ENCODE assay signal across 1 cellular context in the genomic region with DNA sequence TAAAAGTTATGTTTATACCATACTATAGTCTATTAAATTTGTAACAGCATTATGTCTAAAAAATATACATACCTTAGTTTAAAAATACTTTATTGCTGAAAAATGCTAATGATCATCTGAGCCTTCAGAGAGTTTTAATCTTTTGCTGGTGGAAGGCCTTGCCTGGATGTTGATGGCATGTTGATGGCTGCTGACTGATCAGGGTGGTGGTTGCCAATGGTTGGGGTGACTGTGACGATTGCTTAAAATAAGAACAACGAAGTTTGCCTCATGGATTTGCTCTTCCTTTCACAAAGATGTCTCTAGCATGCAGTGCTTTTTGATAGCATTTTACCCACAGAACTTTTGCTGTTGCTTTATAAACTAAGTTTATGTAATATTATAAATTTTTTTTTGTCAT.
TF ChIP-seq lines count a peak whose summit lies in the region.

No MANE protein-coding gene starts in this region.

TF ChIP-seq in GM12878, 131 proteins besides CTCF, POLR2A, EP300 and RAD21 (continued from another document):
- TF ChIP-seq, protein P1, sequence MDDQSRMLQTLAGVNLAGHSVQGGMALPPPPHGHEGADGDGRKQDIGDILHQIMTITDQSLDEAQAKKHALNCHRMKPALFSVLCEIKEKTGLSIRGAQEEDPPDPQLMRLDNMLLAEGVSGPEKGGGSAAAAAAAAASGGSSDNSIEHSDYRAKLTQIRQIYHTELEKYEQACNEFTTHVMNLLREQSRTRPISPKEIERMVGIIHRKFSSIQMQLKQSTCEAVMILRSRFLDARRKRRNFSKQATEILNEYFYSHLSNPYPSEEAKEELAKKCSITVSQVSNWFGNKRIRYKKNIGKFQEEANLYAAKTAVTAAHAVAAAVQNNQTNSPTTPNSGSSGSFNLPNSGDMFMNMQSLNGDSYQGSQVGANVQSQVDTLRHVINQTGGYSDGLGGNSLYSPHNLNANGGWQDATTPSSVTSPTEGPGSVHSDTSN (IDR thresholded peaks at IDR 0.05; ENCODE audit: insufficient replicate concordance, low read depth, low read length) = no peak
- TF ChIP-seq MEF2B (IDR thresholded peaks at IDR 0.05; ENCODE audit: partially characterized antibody, poor library complexity, severe bottlenecking) (no peak), IKZF1 (conservative IDR thresholded peaks at IDR 0.05) (no peak), YY1 (IDR thresholded peaks at IDR 0.05; ENCODE audit: low read depth, low read length) (no peak), GABPA (IDR thresholded peaks at IDR 0.05; ENCODE audit: low read depth) (no peak), ZSCAN29 (IDR thresholded peaks at IDR 0.05) (no peak), MYC (IDR thresholded peaks at IDR 0.05; ENCODE audit: insufficient read depth, insufficient read length, insufficient replicate concordance, low read length, severe bottlenecking) (no peak), HCFC1 (IDR thresholded peaks at IDR 0.05; ENCODE audit: low read length) (no peak), JUND (IDR thresholded peaks at IDR 0.05; ENCODE audit: low read depth, low read length) (no peak), TCF7 (IDR thresholded peaks at IDR 0.05; ENCODE audit: borderline replicate concordance) (no peak)
- TF ChIP-seq, protein P2, sequence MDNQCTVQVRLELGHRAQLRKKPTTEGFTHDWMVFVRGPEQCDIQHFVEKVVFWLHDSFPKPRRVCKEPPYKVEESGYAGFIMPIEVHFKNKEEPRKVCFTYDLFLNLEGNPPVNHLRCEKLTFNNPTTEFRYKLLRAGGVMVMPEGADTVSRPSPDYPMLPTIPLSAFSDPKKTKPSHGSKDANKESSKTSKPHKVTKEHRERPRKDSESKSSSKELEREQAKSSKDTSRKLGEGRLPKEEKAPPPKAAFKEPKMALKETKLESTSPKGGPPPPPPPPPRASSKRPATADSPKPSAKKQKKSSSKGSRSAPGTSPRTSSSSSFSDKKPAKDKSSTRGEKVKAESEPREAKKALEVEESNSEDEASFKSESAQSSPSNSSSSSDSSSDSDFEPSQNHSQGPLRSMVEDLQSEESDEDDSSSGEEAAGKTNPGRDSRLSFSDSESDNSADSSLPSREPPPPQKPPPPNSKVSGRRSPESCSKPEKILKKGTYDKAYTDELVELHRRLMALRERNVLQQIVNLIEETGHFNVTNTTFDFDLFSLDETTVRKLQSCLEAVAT (IDR thresholded peaks at IDR 0.05) = no peak
- TF ChIP-seq, protein P3, sequence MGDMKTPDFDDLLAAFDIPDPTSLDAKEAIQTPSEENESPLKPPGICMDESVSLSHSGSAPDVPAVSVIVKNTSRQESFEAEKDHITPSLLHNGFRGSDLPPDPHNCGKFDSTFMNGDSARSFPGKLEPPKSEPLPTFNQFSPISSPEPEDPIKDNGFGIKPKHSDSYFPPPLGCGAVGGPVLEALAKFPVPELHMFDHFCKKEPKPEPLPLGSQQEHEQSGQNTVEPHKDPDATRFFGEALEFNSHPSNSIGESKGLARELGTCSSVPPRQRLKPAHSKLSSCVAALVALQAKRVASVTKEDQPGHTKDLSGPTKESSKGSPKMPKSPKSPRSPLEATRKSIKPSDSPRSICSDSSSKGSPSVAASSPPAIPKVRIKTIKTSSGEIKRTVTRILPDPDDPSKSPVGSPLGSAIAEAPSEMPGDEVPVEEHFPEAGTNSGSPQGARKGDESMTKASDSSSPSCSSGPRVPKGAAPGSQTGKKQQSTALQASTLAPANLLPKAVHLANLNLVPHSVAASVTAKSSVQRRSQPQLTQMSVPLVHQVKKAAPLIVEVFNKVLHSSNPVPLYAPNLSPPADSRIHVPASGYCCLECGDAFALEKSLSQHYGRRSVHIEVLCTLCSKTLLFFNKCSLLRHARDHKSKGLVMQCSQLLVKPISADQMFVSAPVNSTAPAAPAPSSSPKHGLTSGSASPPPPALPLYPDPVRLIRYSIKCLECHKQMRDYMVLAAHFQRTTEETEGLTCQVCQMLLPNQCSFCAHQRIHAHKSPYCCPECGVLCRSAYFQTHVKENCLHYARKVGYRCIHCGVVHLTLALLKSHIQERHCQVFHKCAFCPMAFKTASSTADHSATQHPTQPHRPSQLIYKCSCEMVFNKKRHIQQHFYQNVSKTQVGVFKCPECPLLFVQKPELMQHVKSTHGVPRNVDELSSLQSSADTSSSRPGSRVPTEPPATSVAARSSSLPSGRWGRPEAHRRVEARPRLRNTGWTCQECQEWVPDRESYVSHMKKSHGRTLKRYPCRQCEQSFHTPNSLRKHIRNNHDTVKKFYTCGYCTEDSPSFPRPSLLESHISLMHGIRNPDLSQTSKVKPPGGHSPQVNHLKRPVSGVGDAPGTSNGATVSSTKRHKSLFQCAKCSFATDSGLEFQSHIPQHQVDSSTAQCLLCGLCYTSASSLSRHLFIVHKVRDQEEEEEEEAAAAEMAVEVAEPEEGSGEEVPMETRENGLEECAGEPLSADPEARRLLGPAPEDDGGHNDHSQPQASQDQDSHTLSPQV (IDR thresholded peaks at IDR 0.05) = no peak
- TF ChIP-seq, protein P4, sequence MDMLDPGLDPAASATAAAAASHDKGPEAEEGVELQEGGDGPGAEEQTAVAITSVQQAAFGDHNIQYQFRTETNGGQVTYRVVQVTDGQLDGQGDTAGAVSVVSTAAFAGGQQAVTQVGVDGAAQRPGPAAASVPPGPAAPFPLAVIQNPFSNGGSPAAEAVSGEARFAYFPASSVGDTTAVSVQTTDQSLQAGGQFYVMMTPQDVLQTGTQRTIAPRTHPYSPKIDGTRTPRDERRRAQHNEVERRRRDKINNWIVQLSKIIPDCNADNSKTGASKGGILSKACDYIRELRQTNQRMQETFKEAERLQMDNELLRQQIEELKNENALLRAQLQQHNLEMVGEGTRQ (IDR thresholded peaks at IDR 0.05; ENCODE audit: borderline replicate concordance, low read depth, low read length) = no peak
TF ChIP-seq in GM12878: peak in this region for 0.
